10 cellular contexts compared by ENCODE assay signal in genomic region chr7:150341263-150342118, GRCh38. TPM values are rescaled to one million over a fixed set of nuclear protein-coding genes. Genes with fewer than 3 reads are reported as not detected.
DNase-seq lines count a peak whose midpoint lies in the region; ATAC-seq lines count a peak whose summit lies in the region.
"Had no signal": no experiment of that assay in that cellular context is flagged by ENCODE, and none has a peak within 500 bp of the region (broad histone marks: within the 10 kb centered on the region; RNA-seq: fewer than 3 reads in every experiment).

Gene RARRES2, minus strand, starts transcription at chr7:150341629. Its CDS starts 1,020 bp downstream, at chr7:150340609.

- intact Hi-C loops in left colon (cut with DNase I, micrococcal nuclease): no loop called here

- peak; percentile 9 for ATAC-seq in left colon
- no peak for ATAC-seq in GM21529 (IDR thresholded peaks at IDR 0.05; ENCODE audit: unreplicated experiment)
- ATAC-seq in HG03095 (IDR thresholded peaks at IDR 0.05; ENCODE audit: unreplicated experiment): no peak

- DNase-seq in Daoy (ENCODE audit: low read depth): no peak
- peak; percentile 10 for DNase-seq in cerebellum (ENCODE audit: low spot score)
- DNase-seq in left colon: peak in 1 of 2 donors; percentile 54
- DNase-seq in retina: peak; percentile 57
- DNase-seq in NCI-H1417 treated with DMSO at 0.1 percent for 48 hours (lab: John Stamatoyannopoulos, UW): no peak
- no peak for DNase-seq in activated effector memory CD4-positive, alpha-beta T cell treated with Interleukin-2 at 50 U/mL for 16 hours
- DNase-seq: CD4-positive, CD25-positive, alpha-beta regulatory T cell; dermis blood vessel endothelial cell had no signal

RNA-seq across cellular contexts. Expression of gene RARRES2, which starts in this region (rescaled TPM):
- 3.9 and 11.8 TPM in 2 replicates for total RNA-seq in Daoy (2014; rRNA removed; shearing (Covaris generic))
- total RNA-seq in cerebellum: 4.1 TPM
- 100 to 1,000 TPM in 1 of 2 donors, 10 to 100 TPM in 1; 61.1 to 115 TPM for total RNA-seq in left colon
- total RNA-seq: CD4-positive, CD25-positive, alpha-beta regulatory T cell had no signal

Comparison
In these comparisons a context has a peak if more than half of its experiments do, and no peak if none do; other contexts are left out.
1. DNase-seq: peak in cerebellum (single experiment) and retina (single experiment); none in Daoy (single experiment), NCI-H1417 treated with DMSO at 0.1 percent for 48 hours (single experiment) and activated effector memory CD4-positive, alpha-beta T cell treated with Interleukin-2 at 50 U/mL for 16 hours (single experiment).